In the genomic region with DNA sequence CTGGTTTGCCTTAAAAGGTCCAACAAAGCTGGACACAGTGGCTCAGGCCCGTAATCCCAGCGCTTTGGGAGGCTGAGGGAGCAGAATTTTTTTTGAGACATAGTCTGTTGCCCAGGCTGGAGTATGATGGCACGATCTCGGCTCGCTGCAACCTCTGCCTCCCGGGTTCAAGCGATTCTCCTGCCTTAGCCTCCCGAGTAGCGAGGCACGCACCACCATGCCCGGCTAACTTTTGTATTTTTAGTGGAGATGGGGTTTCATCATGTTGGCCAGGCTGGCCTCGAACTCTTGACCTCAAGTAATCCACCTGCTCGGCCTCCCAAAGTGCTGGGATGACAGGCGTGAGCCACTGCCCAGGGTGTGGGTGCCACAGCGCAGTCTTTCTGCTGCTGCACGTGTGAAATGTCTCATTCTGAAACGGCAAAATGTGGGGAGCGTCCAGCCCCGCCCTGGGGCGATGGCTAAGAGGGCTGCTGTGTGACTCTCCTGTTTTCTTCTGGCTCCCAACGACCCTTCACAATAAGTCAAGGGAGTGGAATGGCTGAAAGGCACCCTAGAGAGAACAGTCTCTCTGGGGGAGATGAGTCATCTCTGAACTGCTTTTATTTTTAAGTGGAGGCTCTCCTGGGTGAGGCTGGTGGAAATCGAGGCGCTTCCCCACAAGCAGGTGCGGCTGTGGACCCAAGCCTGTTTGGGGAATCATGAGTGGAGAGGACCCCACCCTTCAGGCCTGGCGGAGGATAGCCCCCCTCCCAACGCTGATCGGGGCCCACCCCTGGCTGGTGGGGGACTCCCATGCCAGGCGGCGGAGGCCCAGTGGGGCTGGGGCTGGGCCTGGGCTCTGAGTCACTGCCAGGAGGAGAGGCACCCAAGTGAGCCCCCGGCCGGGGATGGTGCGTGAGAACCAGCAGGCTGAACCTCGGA, we compare ENCODE assay signal across 8 cellular contexts. TPM values are rescaled to one million over a fixed set of nuclear protein-coding genes. Genes with fewer than 3 reads are reported as not detected.
DNase-seq lines count a peak whose midpoint lies in the region; ATAC-seq and TF ChIP-seq lines count a peak whose summit lies in the region.

No MANE protein-coding gene starts in this region.

- no peak for TF ChIP-seq CTCF in fibroblast of lung (conservative IDR thresholded peaks at IDR 0.05 in 1 of 2, IDR thresholded peaks at IDR 0.05 in 1 of 2; ENCODE audit: low read depth in 1 of 2, low read length in 2 of 2)

- peaks cover 11% of the 10 kb centered on the region for H3K9me3 ChIP-seq in NT2/D1 (ENCODE audit: insufficient read depth, low read length)
- H3K9me3 ChIP-seq in fibroblast of lung (ENCODE audit: control insufficient read depth, insufficient read depth, low read depth, low read length): no peaks in the 10 kb centered on the region
- H3K9me3 ChIP-seq in CD4-positive, alpha-beta memory T cell (ENCODE audit: control insufficient read depth in 1 of 2, low read length in 2 of 2): peaks cover 0 to 6% of the 10 kb centered on the region in 2 donors

- H3K27me3 ChIP-seq in NT2/D1 (ENCODE audit: insufficient read depth, insufficient read length): peaks cover 14% of the 10 kb centered on the region
- no peaks in the 10 kb centered on the region for H3K27me3 ChIP-seq in fibroblast of lung (ENCODE audit: control insufficient read depth, insufficient read depth, low read length)
- H3K27me3 ChIP-seq in CD4-positive, alpha-beta memory T cell (ENCODE audit: insufficient read depth, low read length): no peaks in the 10 kb centered on the region

- POLR2A ChIA-PET in CD4-positive, alpha-beta memory T cell (lab: Charles Lee; ENCODE audit: partially characterized antibody): no interaction called here

- DNase-seq in ACHN (peak; percentile 85), NT2/D1 (ENCODE audit: low read depth, low spot score) (no peak), fibroblast of lung (ENCODE audit: low read depth in 2 of 2) (peak; percentile 13 to 48), CD1c-positive myeloid dendritic cell (ENCODE audit: extremely low spot score) (no peak), OCI-M2 (lab: John Stamatoyannopoulos, UW; ENCODE audit: unreplicated experiment) (no peak)
- no peak for DNase-seq in CD4-positive, alpha-beta memory T cell

- H3K4me1 ChIP-seq in NT2/D1 (ENCODE audit: insufficient read depth, insufficient read length): peaks cover 19% of the 10 kb centered on the region
- H3K4me1 ChIP-seq in fibroblast of lung (ENCODE audit: control insufficient read depth, extremely low read depth, insufficient read depth, low read length): no peaks in the 10 kb centered on the region
- peaks cover 5% of the 10 kb centered on the region for H3K4me1 ChIP-seq in CD4-positive, alpha-beta memory T cell (ENCODE audit: insufficient read depth, low read length)

- no peak overlapping the region for H3K4me3 Mint-ChIP-seq in CD4-positive, alpha-beta memory T cell

- H3K36me3 ChIP-seq in NT2/D1 (ENCODE audit: insufficient read depth, insufficient read length, low read length): no peaks in the 10 kb centered on the region
- no peaks in the 10 kb centered on the region for H3K36me3 ChIP-seq in fibroblast of lung (ENCODE audit: control insufficient read depth, insufficient read depth, low read length)
- H3K36me3 ChIP-seq in CD4-positive, alpha-beta memory T cell (ENCODE audit: insufficient read depth, low read length): no peaks in the 10 kb centered on the region

- in situ Hi-C loops in ACHN (cut with HindIII; ENCODE audit: low pct_ligation_motif_present, low pct_unique_long_range_greater_than_20kb, low sequenced_read_pairs): no loop called here

- peak overlapping the region in 3 of 7 donors; percentile 15 to 68 (median 41) for H3K27ac Mint-ChIP-seq in CD4-positive, alpha-beta memory T cell

- H3K79me2 ChIP-seq in fibroblast of lung (ENCODE audit: control insufficient read depth, insufficient read depth, low read length): no peaks in the 10 kb centered on the region

- no peaks in the 10 kb centered on the region for H4K20me1 ChIP-seq in fibroblast of lung (ENCODE audit: control insufficient read depth, extremely low read depth, insufficient read depth, low read length)

- peaks cover 0 to 5% of the 10 kb centered on the region in 2 donors for H3K36me3 Mint-ChIP-seq in CD4-positive, alpha-beta memory T cell

- CTCF ChIA-PET in CD4-positive, alpha-beta memory T cell (lab: Charles Lee; ENCODE audit: partially characterized antibody): no interaction called here

- H3K9ac ChIP-seq in NT2/D1 (ENCODE audit: insufficient read length, low read depth) (peak overlapping the region; percentile 32), fibroblast of lung (ENCODE audit: insufficient read depth, low read length) (no peak overlapping the region)

- intact Hi-C loops in CD4-positive, alpha-beta memory T cell (cut with micrococcal nuclease): no loop called here

- H3K4me2 ChIP-seq in fibroblast of lung (ENCODE audit: extremely low read depth, insufficient read depth, low read length): no peak overlapping the region

- no peak overlapping the region for H3K27ac ChIP-seq in fibroblast of lung (ENCODE audit: insufficient read depth, low read length)
- no peak overlapping the region for H3K27ac ChIP-seq in CD4-positive, alpha-beta memory T cell (ENCODE audit: low read depth, low read length)

- peak; percentile 82 for ATAC-seq in GM18520 (IDR thresholded peaks at IDR 0.05; ENCODE audit: unreplicated experiment)
- peak; percentile 84 for ATAC-seq in HG02885 (IDR thresholded peaks at IDR 0.05; ENCODE audit: poor library complexity, unreplicated experiment)

- no peak overlapping the region for H2AFZ ChIP-seq in fibroblast of lung (ENCODE audit: low read length)

- no peaks in the 10 kb centered on the region for H3K27me3 Mint-ChIP-seq in CD4-positive, alpha-beta memory T cell

- H3K9me3 Mint-ChIP-seq in CD4-positive, alpha-beta memory T cell: peaks cover 0 to 15% (median 4%) of the 10 kb centered on the region in 8 donors

- H3K4me1 Mint-ChIP-seq in CD4-positive, alpha-beta memory T cell: peaks cover 4 to 7% (median 6%) of the 10 kb centered on the region in 4 donors

- H3K4me3 ChIP-seq in NT2/D1 (ENCODE audit: insufficient read length, low read depth) (no peak overlapping the region), fibroblast of lung (replicated peaks in 1 of 4; ENCODE audit: control extremely low read depth in 1 of 4, insufficient read depth in 1 of 4, low read depth in 3 of 4, low read length in 4 of 4) (no peak overlapping the region)
- no peak overlapping the region for H3K4me3 ChIP-seq in CD4-positive, alpha-beta memory T cell (ENCODE audit: low read length in 2 of 2)

RNA-seq across cellular contexts. Expression of gene ADAP1, which starts 18.1 kb away (rescaled TPM):
- total RNA-seq in fibroblast of lung: 1.0 and 2.3 TPM in 2 replicates
- polyA plus RNA-seq in fibroblast of lung: 1.0 and 1.1 TPM in 2 replicates
- polyA plus RNA-seq in fibroblast of lung (2012): 1.7 TPM in 2 replicates
- 9.2 TPM in 1 of 2 replicates, not detected in the other for polyA minus RNA-seq in fibroblast of lung (ENCODE audit: low replicate concordance)
- total RNA-seq in CD4-positive, alpha-beta memory T cell: 1 to 10 TPM; 9.7 to 10.0 TPM
- 1 to 10 TPM; 5.1 to 7.9 TPM for polyA plus RNA-seq in CD4-positive, alpha-beta memory T cell

RNA-seq across cellular contexts. Expression of gene COX19, which starts 39.0 kb away (rescaled TPM):
- 9.2 and 11.7 TPM in 2 replicates for total RNA-seq in fibroblast of lung
- polyA plus RNA-seq in fibroblast of lung: 4.0 and 4.3 TPM in 2 replicates
- polyA plus RNA-seq in fibroblast of lung (2012): 5.0 and 5.3 TPM in 2 replicates
- 1.6 and 4.4 TPM in 2 replicates for polyA minus RNA-seq in fibroblast of lung (ENCODE audit: low replicate concordance)
- 10 to 100 TPM; 46.2 to 50.0 TPM for total RNA-seq in CD4-positive, alpha-beta memory T cell
- polyA plus RNA-seq in CD4-positive, alpha-beta memory T cell: 10 to 100 TPM; 20.5 to 20.8 TPM

RNA-seq across cellular contexts. Expression of gene CYP2W1, which starts 46.6 kb away (rescaled TPM):
- not detected in 2 replicates for total RNA-seq in fibroblast of lung
- not detected in 2 replicates for polyA plus RNA-seq in fibroblast of lung
- not detected in 2 replicates for polyA plus RNA-seq in fibroblast of lung (2012)
- not detected in 2 replicates for polyA minus RNA-seq in fibroblast of lung (ENCODE audit: low replicate concordance)
- total RNA-seq in CD4-positive, alpha-beta memory T cell: not detected
- polyA plus RNA-seq in CD4-positive, alpha-beta memory T cell: not detected

Comparison
In these comparisons a context has a peak if more than half of its experiments do, and no peak if none do; other contexts are left out.
1. DNase-seq: peak in ACHN (single experiment) and fibroblast of lung (2 of 2); none in NT2/D1 (single experiment), CD1c-positive myeloid dendritic cell (single experiment), OCI-M2 (single experiment) and CD4-positive, alpha-beta memory T cell (0 of 5).